Comparison of ENCODE assay signal across 10 cellular contexts in genomic region chr2:181954538-181954883, GRCh38. TPM values are rescaled to one million over a fixed set of nuclear protein-coding genes. Genes with fewer than 3 reads are reported as not detected.
A peak's percentile ranks its signal among the peaks of the same experiment; 100 is the strongest.
DNase-seq lines count a peak whose midpoint lies in the region; ATAC-seq and TF ChIP-seq lines count a peak whose summit lies in the region.
"Had no signal": no experiment of that assay in that cellular context is flagged by ENCODE, and none has a peak within 500 bp of the region (broad histone marks: within the 10 kb centered on the region; RNA-seq: fewer than 3 reads in every experiment).

No MANE protein-coding gene starts in this region.

- no peak for TF ChIP-seq CTCF in PC-3 (conservative IDR thresholded peaks at IDR 0.05; ENCODE audit: low read depth, low read length)
- TF ChIP-seq CTCF in fibroblast of villous mesenchyme (IDR thresholded peaks at IDR 0.05; ENCODE audit: insufficient read depth, low read depth, low read length): no peak

- H3K4me1 ChIP-seq in PC-3 (ENCODE audit: insufficient read depth, low read length) (peaks cover 35% of the 10 kb centered on the region), stomach smooth muscle (ENCODE audit: control insufficient read depth, insufficient read depth, low read length) (no peaks in the 10 kb centered on the region)
- H3K4me1 ChIP-seq: BLaER1 had no signal

- peak overlapping the region; percentile 57 for H3K4me2 ChIP-seq in PC-3 (ENCODE audit: low read length)
- H3K4me2 ChIP-seq: BLaER1 had no signal

- no peaks in the 10 kb centered on the region for H3K27me3 ChIP-seq in PC-3 (ENCODE audit: low read length)
- no peaks in the 10 kb centered on the region for H3K27me3 ChIP-seq in stomach smooth muscle (ENCODE audit: control insufficient read depth in 1 of 2, insufficient read depth in 2 of 2, low read length in 2 of 2)
- H3K27me3 ChIP-seq: BLaER1 had no signal

- peaks cover 24% of the 10 kb centered on the region for H3K4me1 Mint-ChIP-seq in activated T-cell treated with anti-CD3 and anti-CD28 coated beads, Interleukin-2, amount 50 U/mL, for 24 hours (ENCODE audit: low read depth)

- POLR2A ChIA-PET in PC-3 (lab: Charles Lee; ENCODE audit: unreplicated experiment): no interaction called here

- ATAC-seq in PC-3: peak; percentile 6; the same call in 1 of the 2 replicates

- CTCF ChIA-PET in PC-3 (lab: Charles Lee): interaction anchor here (0.6 kb wide), 1 partner anchor 105 kb away, joined by 3 read pairs; no protein-coding TSS in a partner anchor

- no peak for DNase-seq in activated T-cell treated with anti-CD3 and anti-CD28 coated beads, Interleukin-2, amount 50 U/mL, for 24 hours
- DNase-seq in activated T-cell treated with anti-CD3 and anti-CD28 coated beads for 4 hours (no peak), PC-3 (no peak), fibroblast of villous mesenchyme (ENCODE audit: low read depth) (peak; percentile 53), NCI-H187 treated with DMSO at 0.1 percent for 48 hours (lab: John Stamatoyannopoulos, UW) (no peak), RKO (ENCODE audit: low spot score) (no peak)
- no peak for DNase-seq in activated naive CD4-positive, alpha-beta T cell (lab: John Stamatoyannopoulos, UW)

- H3K36me3 ChIP-seq in PC-3 (ENCODE audit: low read depth, low read length) (no peaks in the 10 kb centered on the region), stomach smooth muscle (ENCODE audit: control insufficient read depth in 2 of 2, insufficient read depth in 2 of 2, low read length in 2 of 2) (no peaks in the 10 kb centered on the region)
- H3K36me3 ChIP-seq: BLaER1 had no signal

- H4K20me1 ChIP-seq in PC-3 (ENCODE audit: low read length): no peaks in the 10 kb centered on the region
- H4K20me1 ChIP-seq: BLaER1 had no signal

- peak overlapping the region; percentile 61 for H2AFZ ChIP-seq in PC-3 (ENCODE audit: low read length)

- H3K27me3 Mint-ChIP-seq in activated T-cell treated with anti-CD3 and anti-CD28 coated beads, Interleukin-2, amount 50 U/mL, for 24 hours: peaks cover 41% of the 10 kb centered on the region

- no peaks in the 10 kb centered on the region for H3K9me3 Mint-ChIP-seq in activated T-cell treated with anti-CD3 and anti-CD28 coated beads, Interleukin-2, amount 50 U/mL, for 24 hours

- H3K9me3 ChIP-seq in PC-3 (ENCODE audit: low read length) (no peaks in the 10 kb centered on the region), stomach smooth muscle (ENCODE audit: control insufficient read depth in 2 of 2, low read length in 2 of 2) (no peaks in the 10 kb centered on the region)
- H3K9me3 ChIP-seq: BLaER1 had no signal

- H3K27ac ChIP-seq in PC-3 (ENCODE audit: low read length): peak overlapping the region; percentile 57
- H3K27ac ChIP-seq in stomach smooth muscle (ENCODE audit: low read length): no peak overlapping the region
- H3K27ac ChIP-seq: BLaER1 had no signal

- H3K9ac ChIP-seq in PC-3 (ENCODE audit: low read length) (no peak overlapping the region; the same call in 1 of the 2 replicates), stomach smooth muscle (ENCODE audit: low read length in 2 of 2) (no peak overlapping the region)
- H3K9ac ChIP-seq: BLaER1 had no signal

- H3K4me3 ChIP-seq in PC-3 (ENCODE audit: low read length) (peak overlapping the region; percentile 45; the same call in 1 of the 2 replicates), fibroblast of villous mesenchyme (ENCODE audit: low read depth, low read length) (peak overlapping the region; percentile 49), stomach smooth muscle (ENCODE audit: low read length in 2 of 2) (peak overlapping the region; percentile 23 to 35)
- H3K4me3 ChIP-seq: BLaER1, lung had no signal

- intact Hi-C loops in PC-3 (cut with micrococcal nuclease): loop anchor here (2.0 to 5.0 kb wide), 4 partner anchors 52 to 212 kb away; no protein-coding TSS in a partner anchor

- TSS peak; percentile 76 for BruUV-seq in PC-3 (replicated peaks; lab: Mats Ljungman, UMichigan)

- no peaks in the 10 kb centered on the region for H3K9me2 ChIP-seq in PC-3 (replicated peaks; ENCODE audit: low read length)

- peaks cover 3% of the 10 kb centered on the region for H3F3A ChIP-seq in PC-3 (ENCODE audit: low read length, unreplicated experiment)

- no peak overlapping the region for H3K27ac Mint-ChIP-seq in activated T-cell treated with anti-CD3 and anti-CD28 coated beads, Interleukin-2, amount 50 U/mL, for 24 hours

- no peaks in the 10 kb centered on the region for H3K79me2 ChIP-seq in PC-3 (ENCODE audit: low read length)

- H3K4me3 Mint-ChIP-seq in activated T-cell treated with anti-CD3 and anti-CD28 coated beads, Interleukin-2, amount 50 U/mL, for 24 hours: peak overlapping the region; percentile 33

- no peaks in the 10 kb centered on the region for H3K36me3 Mint-ChIP-seq in activated T-cell treated with anti-CD3 and anti-CD28 coated beads, Interleukin-2, amount 50 U/mL, for 24 hours (ENCODE audit: low read depth)

RNA-seq across cellular contexts. Expression of gene PPP1R1C, which starts 31.1 kb away (rescaled TPM):
- 1.4 and 1.5 TPM in 2 replicates for total RNA-seq in PC-3 (2014; rRNA removed)
- 0.32 and 2.2 TPM in 2 replicates for total RNA-seq in fibroblast of villous mesenchyme
